In the genomic region with DNA sequence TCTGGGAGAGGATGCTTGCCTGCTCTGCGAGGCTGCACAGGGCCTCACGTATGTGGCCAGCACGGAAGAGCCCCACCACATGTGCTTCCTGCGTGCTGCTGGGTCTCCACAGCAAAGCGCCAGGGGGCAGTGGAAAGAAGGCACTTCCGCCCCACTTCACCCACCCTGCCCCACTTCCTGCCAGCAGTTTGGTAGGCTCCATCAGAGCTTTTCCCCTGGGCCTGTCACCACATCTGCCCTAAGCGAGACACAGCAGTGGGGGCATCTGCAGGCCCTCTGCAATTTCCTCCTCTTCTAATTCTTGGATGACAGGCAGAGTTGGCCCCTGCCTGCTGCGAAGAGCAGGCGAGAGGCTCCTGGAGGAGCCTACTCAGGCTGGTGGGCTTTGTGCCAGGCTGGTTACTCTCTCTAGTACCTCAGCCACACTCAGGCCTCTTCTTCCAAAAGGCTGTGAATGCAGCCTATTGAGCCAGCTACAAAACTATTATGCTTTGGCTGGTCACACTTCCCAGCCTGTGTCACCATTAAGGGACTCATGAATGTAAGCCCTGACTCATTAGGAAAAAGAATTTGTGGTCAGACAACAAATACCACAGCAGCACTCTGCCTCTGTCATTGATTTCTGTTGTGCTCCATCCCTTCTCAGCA, we compare ENCODE assay signal across 9 cellular contexts. TPM values are rescaled to one million over a fixed set of nuclear protein-coding genes. Genes with fewer than 3 reads are reported as not detected.
DNase-seq lines count a peak whose midpoint lies in the region; ATAC-seq and TF ChIP-seq lines count a peak whose summit lies in the region.
"Had no signal": no experiment of that assay in that cellular context is flagged by ENCODE, and none has a peak within 500 bp of the region (broad histone marks: within the 10 kb centered on the region; RNA-seq: fewer than 3 reads in every experiment).

No MANE protein-coding gene starts in this region.

- TF ChIP-seq POLR2A in breast epithelium (IDR thresholded peaks at IDR 0.05) (no peak), transverse colon (IDR thresholded peaks at IDR 0.05) (no peak)

- no peaks in the 10 kb centered on the region for H3K36me3 ChIP-seq in breast epithelium
- H3K36me3 ChIP-seq in SK-N-MC (ENCODE audit: insufficient read depth, low read length): no peaks in the 10 kb centered on the region
- H3K36me3 ChIP-seq in transverse colon: no peaks in the 10 kb centered on the region

- TF ChIP-seq CTCF in breast epithelium (IDR thresholded peaks at IDR 0.05): no peak
- TF ChIP-seq CTCF in MCF 10A (IDR thresholded peaks at IDR 0.05; ENCODE audit: unreplicated experiment): no peak
- TF ChIP-seq CTCF in transverse colon (IDR thresholded peaks at IDR 0.05): peak in 1 of 5 experiments; percentile 15

- ATAC-seq in HG03045 (IDR thresholded peaks at IDR 0.05; ENCODE audit: unreplicated experiment): peak; percentile 79
- ATAC-seq in naive thymus-derived CD8-positive, alpha-beta T cell: peak; percentile 96 to 98

- H3K27me3 Mint-ChIP-seq in MCF 10A (ENCODE audit: insufficient read depth, unreplicated experiment): no peaks in the 10 kb centered on the region
- H3K27me3 Mint-ChIP-seq in activated naive CD4-positive, alpha-beta T cell treated with anti-CD3 and anti-CD28 coated beads for 36 hours (ENCODE audit: low read depth): no peaks in the 10 kb centered on the region
- no peaks in the 10 kb centered on the region for H3K27me3 Mint-ChIP-seq in naive thymus-derived CD8-positive, alpha-beta T cell

- BruUV-seq in MCF 10A (replicated peaks; lab: Mats Ljungman, UMichigan): no TSS peak

- intact Hi-C loops in breast epithelium (cut with DNase I; ENCODE audit: low total_unique reads): no loop called here
- intact Hi-C loops in MCF 10A (cut with micrococcal nuclease): loop anchor here (5.0 kb wide), 1 partner anchor 260 kb away; a partner anchor contains a TSS
- intact Hi-C loops in activated naive CD4-positive, alpha-beta T cell treated with anti-CD3 and anti-CD28 coated beads for 36 hours (cut with micrococcal nuclease): loop anchor here (1.0 to 10.0 kb wide), 4 partner anchors 110 to 297 kb away; a partner anchor contains a TSS
- intact Hi-C loops in transverse colon (cut with DNase I; ENCODE audit: low total_unique reads): loop anchor here (10.0 kb wide), 1 partner anchor 117 kb away; a partner anchor contains a TSS

- no peaks in the 10 kb centered on the region for H3K4me1 ChIP-seq in breast epithelium
- peaks cover 0 to 16% (median 3%) of the 10 kb centered on the region in 4 donors for H3K4me1 ChIP-seq in transverse colon

- H3K9ac ChIP-seq in SK-N-MC (ENCODE audit: insufficient read length): no peak overlapping the region

- CTCF ChIA-PET in MCF 10A (lab: Yijun Ruan, JAX): interaction anchor here (0.6 to 5.0 kb wide), 16 partner anchors 10 to 301 kb away, joined by 3 to 139 read pairs (median 4); a partner anchor contains a TSS
- CTCF ChIA-PET in activated naive CD4-positive, alpha-beta T cell treated with anti-CD3 and anti-CD28 coated beads for 36 hours (lab: Charles Lee): interaction anchor here (0.6 to 6.8 kb wide), 20 partner anchors 18 to 297 kb away, joined by 3 to 229 read pairs (median 5); a partner anchor contains a TSS

- H3K27ac Mint-ChIP-seq in MCF 10A (ENCODE audit: low read depth, unreplicated experiment): no peak overlapping the region
- H3K27ac Mint-ChIP-seq in activated naive CD4-positive, alpha-beta T cell treated with anti-CD3 and anti-CD28 coated beads for 36 hours: peak overlapping the region; percentile 82
- H3K27ac Mint-ChIP-seq in naive thymus-derived CD8-positive, alpha-beta T cell: peak overlapping the region; percentile 85 to 96 (median 94)

- TF ChIP-seq EP300 in transverse colon (IDR thresholded peaks at IDR 0.05; ENCODE audit: low read depth): no peak

- peak in 1 of 2 donors; percentile 53 for DNase-seq in breast epithelium (ENCODE audit: low spot score in 2 of 2)
- DNase-seq in MCF 10A (ENCODE audit: unreplicated experiment): no peak
- peak; percentile 47 for DNase-seq in SK-N-MC (ENCODE audit: low read depth, low spot score)
- DNase-seq in activated naive CD4-positive, alpha-beta T cell treated with anti-CD3 and anti-CD28 coated beads for 36 hours: peak; percentile 90
- peak; percentile 66 to 93 (median 86) for DNase-seq in naive thymus-derived CD8-positive, alpha-beta T cell
- DNase-seq in transverse colon: peak; percentile 68
- DNase-seq in DMS 273 treated with DMSO at 0.1 percent for 48 hours (lab: John Stamatoyannopoulos, UW): no peak

- 80% methylated on average over 9 of the region's 9 CpGs; no CpG with 5 or more reads in 1 of the 2 donors for WGBS in transverse colon (ENCODE audit: low coverage in 1 of 2), 2 donors

- no peaks in the 10 kb centered on the region for H3K36me3 Mint-ChIP-seq in MCF 10A (ENCODE audit: insufficient read depth, unreplicated experiment)
- H3K36me3 Mint-ChIP-seq in activated naive CD4-positive, alpha-beta T cell treated with anti-CD3 and anti-CD28 coated beads for 36 hours (ENCODE audit: low read depth): no peaks in the 10 kb centered on the region
- H3K36me3 Mint-ChIP-seq in naive thymus-derived CD8-positive, alpha-beta T cell: peaks cover 0 to 9% (median 2%) of the 10 kb centered on the region in 3 donors

- H3K9me3 ChIP-seq in breast epithelium (no peaks in the 10 kb centered on the region), SK-N-MC (ENCODE audit: low read depth, low read length) (no peaks in the 10 kb centered on the region), transverse colon (no peaks in the 10 kb centered on the region)

- no peak overlapping the region for H3K4me3 ChIP-seq in breast epithelium
- peak overlapping the region; percentile 39; the same call in 1 of the 2 replicates for H3K4me3 ChIP-seq in SK-N-MC
- no peak overlapping the region for H3K4me3 ChIP-seq in transverse colon

- no peaks in the 10 kb centered on the region for H3K9me3 Mint-ChIP-seq in MCF 10A (ENCODE audit: unreplicated experiment)
- H3K9me3 Mint-ChIP-seq in activated naive CD4-positive, alpha-beta T cell treated with anti-CD3 and anti-CD28 coated beads for 36 hours: no peaks in the 10 kb centered on the region
- H3K9me3 Mint-ChIP-seq in naive thymus-derived CD8-positive, alpha-beta T cell: no peaks in the 10 kb centered on the region

- in situ Hi-C loops in transverse colon (cut with MboI; ENCODE audit: low pct_ligation_motif_present in 1 of 4, low pct_unique_long_range_greater_than_20kb in 1 of 4, low sequenced_read_pairs in 3 of 4): loop anchor here in 2 of 4 donors (5.0 to 25.0 kb wide), 3 partner anchors 63 to 250 kb away; a partner anchor contains a TSS

- no peak overlapping the region for H3K4me3 Mint-ChIP-seq in MCF 10A (ENCODE audit: unreplicated experiment)
- peak overlapping the region; percentile 16 for H3K4me3 Mint-ChIP-seq in activated naive CD4-positive, alpha-beta T cell treated with anti-CD3 and anti-CD28 coated beads for 36 hours
- H3K4me3 Mint-ChIP-seq in naive thymus-derived CD8-positive, alpha-beta T cell: peak overlapping the region; percentile 73 to 92 (median 86)

- POLR2A ChIA-PET in MCF 10A (lab: Yijun Ruan, JAX): interaction anchor here (0.6 to 3.5 kb wide), 2 partner anchors 115 to 246 kb away, joined by 3 to 20 read pairs; no protein-coding TSS in a partner anchor
- POLR2A ChIA-PET in naive thymus-derived CD8-positive, alpha-beta T cell (lab: Charles Lee): interaction anchor here (0.6 to 5.8 kb wide), 20 partner anchors 9 to 295 kb away, joined by 3 to 65 read pairs (median 4); a partner anchor contains a TSS

- no peaks in the 10 kb centered on the region for H3K4me1 Mint-ChIP-seq in MCF 10A (ENCODE audit: insufficient read depth, unreplicated experiment)
- peaks cover 49% of the 10 kb centered on the region for H3K4me1 Mint-ChIP-seq in activated naive CD4-positive, alpha-beta T cell treated with anti-CD3 and anti-CD28 coated beads for 36 hours (ENCODE audit: low read depth)
- H3K4me1 Mint-ChIP-seq in naive thymus-derived CD8-positive, alpha-beta T cell: peaks cover 43 to 93% (median 85%) of the 10 kb centered on the region in 4 donors

- H3K27me3 ChIP-seq in breast epithelium (no peaks in the 10 kb centered on the region), transverse colon (no peaks in the 10 kb centered on the region)

- peak overlapping the region; percentile 55 to 69 for H3K27ac ChIP-seq in breast epithelium
- no peak overlapping the region for H3K27ac ChIP-seq in SK-N-MC
- H3K27ac ChIP-seq in transverse colon: peak overlapping the region in 3 of 4 donors; percentile 26 to 71 (median 54)

RNA-seq across cellular contexts. Expression of a gene that starts 25.0 kb away (rescaled TPM):
- 1 to 10 TPM in 1 of 3 donors, under 1 TPM in 2; 0.64 to 1.6 (median 0.66) TPM for total RNA-seq in breast epithelium
- not detected in 2 replicates for total RNA-seq in MCF 10A (2022)
- total RNA-seq in activated naive CD4-positive, alpha-beta T cell treated with anti-CD3 and anti-CD28 coated beads for 36 hours: under 1 TPM in 1 of 2 experiments, not detected in 1; 0.15 TPM
- total RNA-seq in naive thymus-derived CD8-positive, alpha-beta T cell: under 1 TPM; 0.62 to 0.66 TPM
- 10 to 100 TPM; 11.7 to 82.2 (median 16.1) TPM for polyA plus RNA-seq in naive thymus-derived CD8-positive, alpha-beta T cell
- total RNA-seq in transverse colon: under 1 TPM in 2 of 4 donors, not detected in 2; 0.48 to 0.55 TPM
- polyA plus RNA-seq: AG04450 had no signal

RNA-seq across cellular contexts. Expression of a gene that starts 41.7 kb away (rescaled TPM):
- total RNA-seq in breast epithelium: 1 to 10 TPM; 1.1 to 5.9 (median 5.6) TPM
- not detected in 2 replicates for total RNA-seq in MCF 10A (2022)
- total RNA-seq in activated naive CD4-positive, alpha-beta T cell treated with anti-CD3 and anti-CD28 coated beads for 36 hours: 10 to 100 TPM; 19.5 to 19.6 TPM
- 100 to 1,000 TPM; 150 to 156 TPM for total RNA-seq in naive thymus-derived CD8-positive, alpha-beta T cell
- polyA plus RNA-seq in naive thymus-derived CD8-positive, alpha-beta T cell: 100 to 1,000 TPM; 167 to 223 (median 189) TPM
- total RNA-seq in transverse colon: 1 to 10 TPM in 3 of 4 donors, under 1 TPM in 1; 0.40 to 9.4 (median 1.8) TPM
- polyA plus RNA-seq: AG04450 had no signal

RNA-seq across cellular contexts. Expression of a gene that starts 47.3 kb away (rescaled TPM):
- total RNA-seq in breast epithelium: 100 to 1,000 TPM in 1 of 3 donors, 1 to 10 TPM in 1, under 1 TPM in 1; 0.96 to 938 (median 2.0) TPM
- not detected in 2 replicates for total RNA-seq in MCF 10A (2022)
- total RNA-seq in activated naive CD4-positive, alpha-beta T cell treated with anti-CD3 and anti-CD28 coated beads for 36 hours: not detected
- not detected for total RNA-seq in naive thymus-derived CD8-positive, alpha-beta T cell
- not detected for polyA plus RNA-seq in naive thymus-derived CD8-positive, alpha-beta T cell
- 100 to 1,000 TPM in 1 of 4 donors, 10 to 100 TPM in 1, 1 to 10 TPM in 1, not detected in 1; 9.5 to 256 (median 46.2) TPM for total RNA-seq in transverse colon
- polyA plus RNA-seq: AG04450 had no signal

Comparison
In these comparisons a context has a peak if more than half of its experiments do, and no peak if none do; other contexts are left out.
1. DNase-seq: peak in SK-N-MC (single experiment), activated naive CD4-positive, alpha-beta T cell treated with anti-CD3 and anti-CD28 coated beads for 36 hours (single experiment), naive thymus-derived CD8-positive, alpha-beta T cell (10 of 10) and transverse colon (single experiment); none in MCF 10A (single experiment) and DMS 273 treated with DMSO at 0.1 percent for 48 hours (single experiment).
2. RNA of a gene that starts 41.7 kb away (total RNA-seq): 150 to 156 TPM in naive thymus-derived CD8-positive, alpha-beta T cell; 19.5 to 19.6 TPM in activated naive CD4-positive, alpha-beta T cell treated with anti-CD3 and anti-CD28 coated beads for 36 hours, 1.1 to 5.9 TPM in breast epithelium, 0.40 to 9.4 TPM in transverse colon and not detected in MCF 10A; every median in the first group is over 4 times any median in the second.